ENCODE assay signal across 7 cellular contexts in genomic region chr16:67665598-67665997, GRCh38. TPM values are rescaled to one million over a fixed set of nuclear protein-coding genes. Genes with fewer than 3 reads are reported as not detected.
DNase-seq lines count a peak whose midpoint lies in the region; TF ChIP-seq lines count a peak whose summit lies in the region.
"Had no signal": no experiment of that assay in that cellular context is flagged by ENCODE, and none has a peak within 500 bp of the region (broad histone marks: within the 10 kb centered on the region; RNA-seq: fewer than 3 reads in every experiment).

No MANE protein-coding gene starts in this region.

- H3K4me2 ChIP-seq in OCI-LY1 (ENCODE audit: low read length) (peak overlapping the region; percentile 85), hepatocyte (peak overlapping the region; percentile 94)

- H3K4me1 ChIP-seq in OCI-LY1 (ENCODE audit: insufficient read depth, low read length, severe bottlenecking) (peaks cover 41% of the 10 kb centered on the region), hepatocyte (ENCODE audit: insufficient read depth) (peaks cover 14% of the 10 kb centered on the region)

- no peak for DNase-seq in hepatocyte (ENCODE audit: low spot score)
- no peak for DNase-seq in SK-N-DZ (ENCODE audit: low spot score)
- DNase-seq in NCI-H1048 (lab: John Stamatoyannopoulos, UW): no peak
- DNase-seq in GM19238 (ENCODE audit: insufficient read length, low spot score): no peak

- H2AFZ ChIP-seq in OCI-LY1 (ENCODE audit: low read length) (no peak overlapping the region), hepatocyte (peak overlapping the region; percentile 98)

- H3K9me3 ChIP-seq in OCI-LY1 (ENCODE audit: low read length): no peaks in the 10 kb centered on the region
- H3K9me3 ChIP-seq in hepatocyte (ENCODE audit: low read depth): no peaks in the 10 kb centered on the region

- H4K20me1 ChIP-seq in OCI-LY1 (ENCODE audit: insufficient read depth, low read length): no peaks in the 10 kb centered on the region
- H4K20me1 ChIP-seq in hepatocyte (ENCODE audit: insufficient read depth, poor library complexity, severe bottlenecking): no peaks in the 10 kb centered on the region

- H3K27ac ChIP-seq in 22Rv1 (peak overlapping the region; percentile 80), OCI-LY1 (ENCODE audit: low read depth, low read length, poor library complexity, severe bottlenecking) (no peak overlapping the region), hepatocyte (no peak overlapping the region)
- H3K27ac ChIP-seq: epithelial cell of prostate had no signal

- 72% methylated on average over 5 of the region's 5 CpGs for WGBS in hepatocyte (ENCODE audit: low lambda C conversion rate, missing lambda C conversion rate)

- H3K79me2 ChIP-seq in OCI-LY1 (ENCODE audit: insufficient read depth, low read length) (no peaks in the 10 kb centered on the region), hepatocyte (no peaks in the 10 kb centered on the region)

- H3K9me2 ChIP-seq in OCI-LY1 (ENCODE audit: low read depth, low read length) (no peaks in the 10 kb centered on the region), hepatocyte (replicated peaks; ENCODE audit: insufficient read depth) (no peaks in the 10 kb centered on the region)

- H3K27me3 ChIP-seq in OCI-LY1 (ENCODE audit: insufficient read depth, low read length) (no peaks in the 10 kb centered on the region), hepatocyte (no peaks in the 10 kb centered on the region)

- TF ChIP-seq CTCF in 22Rv1 (IDR thresholded peaks at IDR 0.05) (no peak), OCI-LY1 (IDR thresholded peaks at IDR 0.05; ENCODE audit: low read length) (no peak), hepatocyte (IDR thresholded peaks at IDR 0.05; ENCODE audit: poor library complexity) (no peak)

- H3K9ac ChIP-seq in OCI-LY1 (ENCODE audit: low read length): peak overlapping the region; percentile 74

- peak overlapping the region; percentile 70 for H3K4me3 ChIP-seq in OCI-LY1 (ENCODE audit: low read depth, low read length, poor library complexity, severe bottlenecking)
- no peak overlapping the region for H3K4me3 ChIP-seq in hepatocyte

- H3K36me3 ChIP-seq in OCI-LY1 (ENCODE audit: insufficient read depth, low read length) (peaks cover 11% of the 10 kb centered on the region; the same call in 1 of the 2 replicates), hepatocyte (replicated peaks; ENCODE audit: insufficient read depth, low read depth) (no peaks in the 10 kb centered on the region)

- H3F3A ChIP-seq in OCI-LY1 (ENCODE audit: insufficient read depth, low read length): no peaks in the 10 kb centered on the region

RNA-seq across cellular contexts. Expression of gene ENKD1, which starts 1.0 kb away (rescaled TPM):
- total RNA-seq in hepatocyte: 8.3 and 10.2 TPM in 2 replicates
- polyA plus RNA-seq in hepatocyte: 13.1 and 16.0 TPM in 2 replicates
- 29.0 and 31.4 TPM in 2 replicates for polyA plus RNA-seq in SK-N-DZ (2014; cell fraction: cytosol; rRNA removed)
- polyA plus RNA-seq in SK-N-DZ (2014; cell fraction: nucleus; rRNA removed): 51.5 and 82.6 TPM in 2 replicates

RNA-seq across cellular contexts. Expression of gene C16orf86, which starts 1.0 kb away (rescaled TPM):
- 1.7 and 2.3 TPM in 2 replicates for total RNA-seq in hepatocyte
- 3.4 and 4.1 TPM in 2 replicates for polyA plus RNA-seq in hepatocyte
- polyA plus RNA-seq in SK-N-DZ (2014; cell fraction: cytosol; rRNA removed): 5.7 and 5.9 TPM in 2 replicates
- 17.9 and 19.9 TPM in 2 replicates for polyA plus RNA-seq in SK-N-DZ (2014; cell fraction: nucleus; rRNA removed)

RNA-seq across cellular contexts. Expression of gene PARD6A, which starts 4.8 kb away (rescaled TPM):
- 1.1 and 1.4 TPM in 2 replicates for total RNA-seq in hepatocyte
- 1.8 and 3.0 TPM in 2 replicates for polyA plus RNA-seq in hepatocyte
- polyA plus RNA-seq in SK-N-DZ (2014; cell fraction: cytosol; rRNA removed): 14.3 and 17.2 TPM in 2 replicates
- 9.7 and 9.8 TPM in 2 replicates for polyA plus RNA-seq in SK-N-DZ (2014; cell fraction: nucleus; rRNA removed)

RNA-seq across cellular contexts. Expression of gene ACD, which starts 5.5 kb away (rescaled TPM):
- 17.1 and 18.5 TPM in 2 replicates for total RNA-seq in hepatocyte
- polyA plus RNA-seq in hepatocyte: 26.3 and 28.5 TPM in 2 replicates
- 78.8 and 84.8 TPM in 2 replicates for polyA plus RNA-seq in SK-N-DZ (2014; cell fraction: cytosol; rRNA removed)
- polyA plus RNA-seq in SK-N-DZ (2014; cell fraction: nucleus; rRNA removed): 168 and 203 TPM in 2 replicates

RNA-seq across cellular contexts. Expression of gene CARMIL2, which starts 20.7 kb away (rescaled TPM):
- total RNA-seq in hepatocyte: 0.52 and 1.7 TPM in 2 replicates
- 2.6 and 2.9 TPM in 2 replicates for polyA plus RNA-seq in hepatocyte
- polyA plus RNA-seq in SK-N-DZ (2014; cell fraction: cytosol; rRNA removed): 12.3 and 14.3 TPM in 2 replicates
- polyA plus RNA-seq in SK-N-DZ (2014; cell fraction: nucleus; rRNA removed): 43.4 and 52.2 TPM in 2 replicates
